In genomic region chr3:50182533-50183099, GRCh38 we compare ENCODE assay signal across 1 cellular context.
A peak's percentile ranks its signal among the peaks of the same experiment; 100 is the strongest.
TF ChIP-seq lines count a peak whose summit lies in the region.

No MANE protein-coding gene starts in this region.

TF ChIP-seq in K562, 482 proteins besides CTCF, POLR2A, EP300 and RAD21:
- peak; percentile 56; the same call in 1 of the 2 replicates for TF ChIP-seq ZBTB33 (CRISPR knock-in tag; IDR thresholded peaks at IDR 0.05)
- TF ChIP-seq, protein P1, sequence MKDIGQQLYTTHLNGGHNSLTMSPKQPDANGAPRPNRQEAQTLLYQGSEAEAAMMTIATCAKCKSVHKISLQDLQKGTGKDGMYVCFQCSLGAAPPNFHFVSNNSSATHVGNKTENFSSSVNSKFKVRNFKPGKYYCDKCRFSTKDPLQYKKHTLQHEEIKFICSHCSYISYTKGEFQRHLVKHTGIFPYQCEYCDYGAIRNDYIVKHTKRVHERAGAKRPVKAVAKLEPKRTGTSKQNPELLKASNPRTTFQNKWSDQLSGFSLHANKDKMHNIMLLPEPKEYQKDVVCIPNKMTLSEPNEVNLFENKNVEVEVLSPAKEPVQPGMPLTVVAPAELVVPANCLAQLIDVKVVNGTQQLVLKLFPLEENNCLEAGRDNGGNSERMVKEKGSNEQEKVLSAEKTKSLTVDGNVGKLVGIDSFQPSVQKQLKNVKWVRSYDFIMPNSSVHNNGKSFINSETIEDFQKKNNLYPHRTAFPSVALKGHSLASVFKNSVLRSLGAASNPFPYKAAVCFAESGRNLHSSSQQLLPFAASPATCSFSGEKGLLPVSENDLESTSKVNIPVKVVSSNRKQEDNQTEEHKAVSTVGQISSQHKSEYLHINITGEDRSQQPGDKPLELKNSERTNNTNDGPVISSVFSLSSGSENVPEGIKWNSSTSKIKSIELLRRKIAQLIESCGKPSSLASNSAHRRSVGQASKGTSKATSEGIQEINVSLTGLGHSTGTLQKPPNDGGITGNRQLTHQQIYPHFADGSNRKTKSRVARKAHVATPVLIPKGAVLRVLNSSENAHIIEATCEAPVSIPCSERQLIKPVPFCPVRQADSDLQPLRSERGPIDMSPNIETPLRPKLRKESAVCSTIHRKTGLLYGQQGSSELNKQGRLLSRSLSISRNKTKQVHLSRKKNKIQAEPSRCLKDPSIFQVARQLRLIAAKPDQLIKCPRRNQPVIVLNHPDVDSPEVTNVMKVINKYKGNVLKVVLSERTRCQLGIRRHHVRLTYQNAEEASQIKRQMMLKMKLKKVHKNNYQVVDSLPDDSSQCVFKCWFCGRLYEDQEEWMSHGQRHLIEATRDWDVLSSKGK (CRISPR knock-in tag; IDR thresholded peaks at IDR 0.05): no peak
